28 cellular contexts compared by ENCODE assay signal in the genomic region with DNA sequence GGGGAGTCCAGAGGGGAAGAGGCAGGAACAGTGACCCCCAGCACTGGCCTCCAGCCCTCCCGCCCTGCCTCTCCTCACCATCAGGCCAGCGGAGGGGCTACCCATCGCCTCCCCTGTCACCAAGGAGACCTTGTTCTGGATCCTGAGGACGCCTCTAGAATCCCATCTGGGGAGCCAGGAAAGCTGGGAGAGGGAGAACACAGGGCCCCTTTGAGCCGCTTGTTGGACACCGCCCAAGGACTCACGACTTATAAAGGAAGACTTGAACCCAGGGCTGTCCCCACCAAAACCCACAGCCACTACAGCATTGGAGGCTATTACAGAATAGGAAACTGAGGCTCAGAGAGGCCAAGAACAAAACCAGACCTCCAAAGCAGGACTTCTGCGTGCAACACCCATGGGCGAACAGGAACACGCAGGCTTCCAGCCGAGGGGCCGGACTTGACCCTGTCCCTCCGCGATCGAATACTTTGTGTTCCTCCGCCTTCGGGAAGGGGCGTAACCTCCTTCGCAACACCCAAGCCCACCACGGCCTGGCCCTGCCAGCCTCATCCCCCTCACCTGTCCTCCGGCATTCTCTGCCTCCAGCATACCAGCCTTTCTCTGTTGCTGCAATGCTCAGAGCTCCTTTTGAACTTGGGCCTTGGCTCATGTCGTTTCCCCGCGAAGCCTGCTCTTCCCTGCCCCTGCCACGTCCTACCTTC. TPM values are rescaled to one million over a fixed set of nuclear protein-coding genes. Genes with fewer than 3 reads are reported as not detected.
"Had no signal": no experiment of that assay in that cellular context is flagged by ENCODE, and none has a peak within 500 bp of the region (broad histone marks: within the 10 kb centered on the region; RNA-seq: fewer than 3 reads in every experiment).

No MANE protein-coding gene starts in this region.

- H3K36me3 Mint-ChIP-seq: activated naive CD4-positive, alpha-beta T cell treated with anti-CD3 and anti-CD28 coated beads, Interleukin-2, amount 10 ng/mL, durations not matched to agents 7 days and 5 days; T-cell had no signal

- H3K27me3 ChIP-seq: gastroesophageal sphincter, thyroid gland had no signal

- DNase-seq: activated CD4-positive, alpha-beta memory T cell treated with anti-CD3 and anti-CD28 coated beads, Interleukin-2, amount 10 ng/mL, durations not matched to agents 7 days and 5 days; activated CD4-positive, alpha-beta T cell treated with anti-CD3 and anti-CD28 coated beads, Interleukin-2, amount 10 ng/mL, durations not matched to agents 24 days and 14 days; activated effector memory CD4-positive, alpha-beta T cell treated with Interleukin-2 at 50 U/mL for 16 hours; activated naive CD4-positive, alpha-beta T cell treated with anti-CD3 and anti-CD28 coated beads, Interleukin-2, amount 10 ng/mL, durations not matched to agents 7 days and 5 days; activated T-cell treated with anti-CD3 and anti-CD28 coated beads, Interleukin-2, amount 50 U/mL, for 72 hours; cerebellar nuclear complex; endodermal cell; heart left ventricle; kidney; midbrain; stimulated activated CD4-positive, alpha-beta T cell treated with anti-CD3 and anti-CD28 coated beads, Interleukin-12 subunit alpha, Interleukin-12 subunit beta, amount 100 ng/mL, for 4 hours; stimulated activated CD4-positive, alpha-beta T cell treated with anti-CD3 and anti-CD28 coated beads, Interleukin-4, amount 100 ng/mL, for 4 hours; stimulated activated naive CD8-positive, alpha-beta T cell treated with anti-CD3 and anti-CD28 coated beads, Interleukin-15, Interleukin-2, amounts not matched to agents 100 U/mL and 50 U/mL, for 24 hours; T-cell; thyroid gland had no signal

- H3K27ac ChIP-seq: epithelial cell of prostate, heart left ventricle, prostate gland, thyroid gland, VCaP had no signal

- H3K9me3 Mint-ChIP-seq: activated CD4-positive, alpha-beta memory T cell treated with anti-CD3 and anti-CD28 coated beads, Interleukin-2, amount 10 ng/mL, durations not matched to agents 7 days and 5 days; activated CD4-positive, alpha-beta T cell treated with anti-CD3 and anti-CD28 coated beads, Interleukin-2, amount 10 ng/mL, durations not matched to agents 24 days and 14 days; activated naive CD4-positive, alpha-beta T cell treated with anti-CD3 and anti-CD28 coated beads, Interleukin-2, amount 10 ng/mL, durations not matched to agents 7 days and 5 days; activated T-cell treated with anti-CD3 and anti-CD28 coated beads, Interleukin-2, amount 50 U/mL, for 72 hours; endodermal cell; T-cell; T-helper 2 cell treated with Interferon-gamma antibody and Interleukin-4, amounts not matched to agents 5 μg/mL and 100 μg/mL, for 36 hours had no signal

- H3K4me3 Mint-ChIP-seq: activated CD4-positive, alpha-beta memory T cell treated with anti-CD3 and anti-CD28 coated beads, Interleukin-2, amount 10 ng/mL, durations not matched to agents 7 days and 5 days; activated naive CD4-positive, alpha-beta T cell treated with anti-CD3 and anti-CD28 coated beads, Interleukin-2, amount 10 ng/mL, durations not matched to agents 7 days and 5 days; T-helper 2 cell treated with Interferon-gamma antibody and Interleukin-4, amounts not matched to agents 5 μg/mL and 100 μg/mL, for 36 hours had no signal

- H3K36me3 ChIP-seq: gastroesophageal sphincter, heart left ventricle, prostate gland, thyroid gland had no signal

- ATAC-seq: activated CD4-positive, CD25-positive, alpha-beta regulatory T cell treated with anti-CD3 and anti-CD28 coated beads, Interleukin-2, amount 50 U/mL, for 24 hours; activated T-cell treated with anti-CD3 and anti-CD28 coated beads, Interleukin-2, amount 50 U/mL, for 72 hours; gastroesophageal sphincter; heart left ventricle; left lobe of liver; stimulated activated naive CD8-positive, alpha-beta T cell treated with anti-CD3 and anti-CD28 coated beads, Interleukin-15, Interleukin-2, amounts not matched to agents 100 U/mL and 50 U/mL, for 24 hours had no signal

- H3K4me3 ChIP-seq: coronary artery, gastroesophageal sphincter, lung, prostate gland, thyroid gland had no signal

- H3K9me3 ChIP-seq: gastroesophageal sphincter, heart left ventricle, prostate gland, thyroid gland had no signal

- H3K27ac Mint-ChIP-seq: activated CD4-positive, alpha-beta memory T cell treated with anti-CD3 and anti-CD28 coated beads, Interleukin-2, amount 10 ng/mL, durations not matched to agents 7 days and 5 days; activated CD4-positive, alpha-beta T cell treated with anti-CD3 and anti-CD28 coated beads, Interleukin-2, amount 10 ng/mL, durations not matched to agents 24 days and 14 days; activated naive CD4-positive, alpha-beta T cell treated with anti-CD3 and anti-CD28 coated beads, Interleukin-2, amount 10 ng/mL, durations not matched to agents 7 days and 5 days; activated T-cell treated with anti-CD3 and anti-CD28 coated beads, Interleukin-2, amount 50 U/mL, for 72 hours; endodermal cell; T-cell; T-helper 2 cell treated with Interferon-gamma antibody and Interleukin-4, amounts not matched to agents 5 μg/mL and 100 μg/mL, for 36 hours had no signal

RNA-seq across cellular contexts. Expression of a gene that starts 54.2 kb away (rescaled TPM):
- total RNA-seq: activated CD4-positive, alpha-beta memory T cell treated with anti-CD3 and anti-CD28 coated beads, Interleukin-2, amount 10 ng/mL, durations not matched to agents 7 days and 5 days; activated CD4-positive, alpha-beta T cell treated with anti-CD3 and anti-CD28 coated beads, Interleukin-2, amount 10 ng/mL, durations not matched to agents 24 days and 14 days; endodermal cell; heart left ventricle; left lobe of liver; omental fat pad; prostate gland; subcutaneous adipose tissue; T-cell; thyroid gland; urinary bladder had no signal
- polyA plus RNA-seq: heart left ventricle, lung, neural cell had no signal
